In the genomic region with DNA sequence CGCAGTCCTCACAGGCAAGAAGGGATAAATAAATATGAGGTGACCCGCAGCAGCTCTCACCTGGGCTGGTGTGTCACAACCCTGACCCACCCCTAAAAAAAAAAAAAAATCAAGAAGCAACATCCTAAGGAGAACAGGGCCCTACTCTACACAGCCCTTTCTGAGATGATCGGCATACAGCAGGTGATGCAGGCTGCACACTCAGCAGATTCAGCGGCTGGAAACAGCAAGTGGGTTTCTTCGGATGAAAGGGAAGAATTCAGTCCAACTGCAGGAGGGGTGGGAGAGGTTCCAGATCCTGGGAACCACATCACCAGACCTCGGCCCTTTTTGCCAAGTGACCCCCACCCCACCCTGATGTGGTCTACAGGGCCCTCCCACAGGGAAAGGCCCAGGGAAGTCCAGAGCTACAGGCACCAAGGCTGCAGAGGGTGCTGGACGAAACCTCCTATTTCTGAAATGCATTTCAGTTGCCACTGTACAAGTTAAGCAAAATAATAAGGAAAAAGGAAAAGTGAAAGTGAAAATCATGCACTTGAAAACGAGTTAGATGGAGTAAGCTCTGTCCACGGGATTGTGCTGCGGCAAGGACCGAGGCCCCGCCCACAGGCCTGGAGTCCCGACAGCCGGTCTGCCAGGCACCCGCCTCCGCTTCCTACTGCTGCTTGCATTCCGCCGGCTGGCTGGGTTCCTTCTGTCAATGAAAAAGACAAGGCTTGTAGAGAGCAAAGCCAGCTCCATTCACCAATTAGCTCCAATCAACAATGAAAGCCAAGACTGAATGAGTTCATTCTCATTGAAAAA, we compare ENCODE assay signal across 1 cellular context.
A peak's percentile ranks its signal among the peaks of the same experiment; 100 is the strongest.
TF ChIP-seq lines count a peak whose summit lies in the region.

No MANE protein-coding gene starts in this region.

TF ChIP-seq in SK-N-SH, 30 proteins besides CTCF, POLR2A, EP300 and RAD21 (continued from another document):
- TF ChIP-seq, protein P1, sequence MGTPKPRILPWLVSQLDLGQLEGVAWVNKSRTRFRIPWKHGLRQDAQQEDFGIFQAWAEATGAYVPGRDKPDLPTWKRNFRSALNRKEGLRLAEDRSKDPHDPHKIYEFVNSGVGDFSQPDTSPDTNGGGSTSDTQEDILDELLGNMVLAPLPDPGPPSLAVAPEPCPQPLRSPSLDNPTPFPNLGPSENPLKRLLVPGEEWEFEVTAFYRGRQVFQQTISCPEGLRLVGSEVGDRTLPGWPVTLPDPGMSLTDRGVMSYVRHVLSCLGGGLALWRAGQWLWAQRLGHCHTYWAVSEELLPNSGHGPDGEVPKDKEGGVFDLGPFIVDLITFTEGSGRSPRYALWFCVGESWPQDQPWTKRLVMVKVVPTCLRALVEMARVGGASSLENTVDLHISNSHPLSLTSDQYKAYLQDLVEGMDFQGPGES (IDR thresholded peaks at IDR 0.05; ENCODE audit: low read depth, low read length), result no peak
- TF ChIP-seq JUND (IDR thresholded peaks at IDR 0.05), result no peak
- TF ChIP-seq MXI1 (IDR thresholded peaks at IDR 0.05; ENCODE audit: low read depth, low read length), result peak; percentile 73
- no peak for TF ChIP-seq GATA2 (CRISPR knock-in tag; IDR thresholded peaks at IDR 0.05)
- TF ChIP-seq, protein P2, sequence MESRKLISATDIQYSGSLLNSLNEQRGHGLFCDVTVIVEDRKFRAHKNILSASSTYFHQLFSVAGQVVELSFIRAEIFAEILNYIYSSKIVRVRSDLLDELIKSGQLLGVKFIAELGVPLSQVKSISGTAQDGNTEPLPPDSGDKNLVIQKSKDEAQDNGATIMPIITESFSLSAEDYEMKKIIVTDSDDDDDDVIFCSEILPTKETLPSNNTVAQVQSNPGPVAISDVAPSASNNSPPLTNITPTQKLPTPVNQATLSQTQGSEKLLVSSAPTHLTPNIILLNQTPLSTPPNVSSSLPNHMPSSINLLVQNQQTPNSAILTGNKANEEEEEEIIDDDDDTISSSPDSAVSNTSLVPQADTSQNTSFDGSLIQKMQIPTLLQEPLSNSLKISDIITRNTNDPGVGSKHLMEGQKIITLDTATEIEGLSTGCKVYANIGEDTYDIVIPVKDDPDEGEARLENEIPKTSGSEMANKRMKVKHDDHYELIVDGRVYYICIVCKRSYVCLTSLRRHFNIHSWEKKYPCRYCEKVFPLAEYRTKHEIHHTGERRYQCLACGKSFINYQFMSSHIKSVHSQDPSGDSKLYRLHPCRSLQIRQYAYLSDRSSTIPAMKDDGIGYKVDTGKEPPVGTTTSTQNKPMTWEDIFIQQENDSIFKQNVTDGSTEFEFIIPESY (IDR thresholded peaks at IDR 0.05; ENCODE audit: borderline replicate concordance, low read depth), result no peak
- no peak for TF ChIP-seq NRF1 (IDR thresholded peaks at IDR 0.05; ENCODE audit: low read depth, low read length)
- TF ChIP-seq EZH2phosphoT487 (IDR thresholded peaks at IDR 0.05; ENCODE audit: borderline replicate concordance, low read depth), result no peak
- no peak for TF ChIP-seq FOXM1 (IDR thresholded peaks at IDR 0.05; ENCODE audit: low read depth)
- TF ChIP-seq SIN3A (IDR thresholded peaks at IDR 0.05; ENCODE audit: borderline replicate concordance, low read depth, low read length), result peak; percentile 51; the same call in 1 of the 2 replicates
- TF ChIP-seq FOSL2 (IDR thresholded peaks at IDR 0.05; ENCODE audit: borderline replicate concordance, low read depth), result no peak
- TF ChIP-seq, protein P3, sequence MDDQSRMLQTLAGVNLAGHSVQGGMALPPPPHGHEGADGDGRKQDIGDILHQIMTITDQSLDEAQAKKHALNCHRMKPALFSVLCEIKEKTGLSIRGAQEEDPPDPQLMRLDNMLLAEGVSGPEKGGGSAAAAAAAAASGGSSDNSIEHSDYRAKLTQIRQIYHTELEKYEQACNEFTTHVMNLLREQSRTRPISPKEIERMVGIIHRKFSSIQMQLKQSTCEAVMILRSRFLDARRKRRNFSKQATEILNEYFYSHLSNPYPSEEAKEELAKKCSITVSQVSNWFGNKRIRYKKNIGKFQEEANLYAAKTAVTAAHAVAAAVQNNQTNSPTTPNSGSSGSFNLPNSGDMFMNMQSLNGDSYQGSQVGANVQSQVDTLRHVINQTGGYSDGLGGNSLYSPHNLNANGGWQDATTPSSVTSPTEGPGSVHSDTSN (IDR thresholded peaks at IDR 0.05), result 0 out of 2 replicates have a peak, but pooled peaks have one; percentile 19
- no peak for TF ChIP-seq MEF2A (IDR thresholded peaks at IDR 0.05; ENCODE audit: borderline replicate concordance, low read depth)
- no peak for TF ChIP-seq RCOR1 (IDR thresholded peaks at IDR 0.05; ENCODE audit: low read length)
- TF ChIP-seq GABPA (IDR thresholded peaks at IDR 0.05; ENCODE audit: low read depth), result no peak
- peak; percentile 39; the same call in 1 of the 2 replicates for TF ChIP-seq TCF12 (IDR thresholded peaks at IDR 0.05)
- TF ChIP-seq, protein P4, sequence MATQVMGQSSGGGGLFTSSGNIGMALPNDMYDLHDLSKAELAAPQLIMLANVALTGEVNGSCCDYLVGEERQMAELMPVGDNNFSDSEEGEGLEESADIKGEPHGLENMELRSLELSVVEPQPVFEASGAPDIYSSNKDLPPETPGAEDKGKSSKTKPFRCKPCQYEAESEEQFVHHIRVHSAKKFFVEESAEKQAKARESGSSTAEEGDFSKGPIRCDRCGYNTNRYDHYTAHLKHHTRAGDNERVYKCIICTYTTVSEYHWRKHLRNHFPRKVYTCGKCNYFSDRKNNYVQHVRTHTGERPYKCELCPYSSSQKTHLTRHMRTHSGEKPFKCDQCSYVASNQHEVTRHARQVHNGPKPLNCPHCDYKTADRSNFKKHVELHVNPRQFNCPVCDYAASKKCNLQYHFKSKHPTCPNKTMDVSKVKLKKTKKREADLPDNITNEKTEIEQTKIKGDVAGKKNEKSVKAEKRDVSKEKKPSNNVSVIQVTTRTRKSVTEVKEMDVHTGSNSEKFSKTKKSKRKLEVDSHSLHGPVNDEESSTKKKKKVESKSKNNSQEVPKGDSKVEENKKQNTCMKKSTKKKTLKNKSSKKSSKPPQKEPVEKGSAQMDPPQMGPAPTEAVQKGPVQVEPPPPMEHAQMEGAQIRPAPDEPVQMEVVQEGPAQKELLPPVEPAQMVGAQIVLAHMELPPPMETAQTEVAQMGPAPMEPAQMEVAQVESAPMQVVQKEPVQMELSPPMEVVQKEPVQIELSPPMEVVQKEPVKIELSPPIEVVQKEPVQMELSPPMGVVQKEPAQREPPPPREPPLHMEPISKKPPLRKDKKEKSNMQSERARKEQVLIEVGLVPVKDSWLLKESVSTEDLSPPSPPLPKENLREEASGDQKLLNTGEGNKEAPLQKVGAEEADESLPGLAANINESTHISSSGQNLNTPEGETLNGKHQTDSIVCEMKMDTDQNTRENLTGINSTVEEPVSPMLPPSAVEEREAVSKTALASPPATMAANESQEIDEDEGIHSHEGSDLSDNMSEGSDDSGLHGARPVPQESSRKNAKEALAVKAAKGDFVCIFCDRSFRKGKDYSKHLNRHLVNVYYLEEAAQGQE (IDR thresholded peaks at IDR 0.05; ENCODE audit: low read depth, low read length), result no peak
- no peak for TF ChIP-seq RXRA (IDR thresholded peaks at IDR 0.05; ENCODE audit: borderline replicate concordance, low read depth)
- 0 out of 2 replicates have a peak, but pooled peaks have one; percentile 9 for TF ChIP-seq ELF1 (IDR thresholded peaks at IDR 0.05)
- no peak for TF ChIP-seq TAF1 (IDR thresholded peaks at IDR 0.05; ENCODE audit: borderline replicate concordance, low read depth, low read length)
- TF ChIP-seq, protein P5, sequence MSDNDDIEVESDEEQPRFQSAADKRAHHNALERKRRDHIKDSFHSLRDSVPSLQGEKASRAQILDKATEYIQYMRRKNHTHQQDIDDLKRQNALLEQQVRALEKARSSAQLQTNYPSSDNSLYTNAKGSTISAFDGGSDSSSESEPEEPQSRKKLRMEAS (IDR thresholded peaks at IDR 0.05; ENCODE audit: low read depth), result 0 out of 2 replicates have a peak, but pooled peaks have one; percentile 38
